Comparison of ENCODE assay signal across 18 cellular contexts in the genomic region with DNA sequence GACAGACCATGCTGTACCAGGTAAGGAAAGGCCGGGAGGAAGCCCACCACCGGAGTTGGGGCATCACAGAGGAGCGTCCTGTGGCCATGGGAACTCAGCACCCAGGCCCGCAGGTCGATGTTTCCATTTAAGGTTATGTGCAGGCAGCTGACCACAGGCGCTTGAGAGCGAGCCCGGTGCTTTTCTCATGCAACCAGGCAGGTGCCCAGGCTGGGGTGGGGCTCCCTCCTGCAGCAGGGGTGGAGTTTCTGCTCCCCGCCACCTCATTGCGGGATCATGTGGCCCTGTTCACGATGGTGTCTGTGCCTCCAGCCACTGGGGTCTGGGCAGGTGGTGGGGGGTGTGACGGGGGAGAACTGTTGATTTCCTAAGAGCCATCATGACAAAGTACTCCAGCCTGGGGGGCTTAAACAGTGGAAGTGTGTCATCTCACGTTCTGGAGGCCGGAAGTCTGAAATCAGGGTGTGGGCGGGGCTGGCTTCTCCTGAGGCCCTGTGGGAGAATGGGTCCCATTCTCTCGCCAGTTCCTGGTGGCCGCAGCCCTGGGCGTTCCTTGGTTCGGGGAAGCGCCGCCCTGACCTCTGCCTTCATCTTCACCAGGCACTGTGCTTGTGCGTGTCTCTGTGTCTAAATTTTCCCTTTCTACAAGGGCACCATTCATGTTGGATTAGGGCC.
DNase-seq lines count a peak whose midpoint lies in the region; ATAC-seq and TF ChIP-seq lines count a peak whose summit lies in the region.
"Had no signal": no experiment of that assay in that cellular context is flagged by ENCODE, and none has a peak within 500 bp of the region (broad histone marks: within the 10 kb centered on the region; RNA-seq: fewer than 3 reads in every experiment).

No MANE protein-coding gene starts in this region.

- peak; percentile 50 for ATAC-seq in WTC11
- ATAC-seq: PC-3 had no signal

- no peak overlapping the region for H2AFZ ChIP-seq in neuronal stem cell (ENCODE audit: low read length)
- H2AFZ ChIP-seq in GM23248 = no peak overlapping the region

- H2BK15ac ChIP-seq in neuronal stem cell (ENCODE audit: low read length) = no peak overlapping the region

- no peak overlapping the region for H4K91ac ChIP-seq in neuronal stem cell (ENCODE audit: low read depth, low read length, poor library complexity)

- H3K4me1 ChIP-seq in iPS-20b (ENCODE audit: insufficient read depth, low read length) = peaks cover 3% of the 10 kb centered on the region; the same call in 1 of the 2 replicates
- peaks cover 0 to 2% of the 10 kb centered on the region in 2 donors for H3K4me1 ChIP-seq in neuronal stem cell (ENCODE audit: control insufficient read depth in 2 of 2, insufficient read depth in 1 of 2, low read depth in 1 of 2, low read length in 2 of 2)
- no peaks in the 10 kb centered on the region for H3K4me1 ChIP-seq in GM23248 (ENCODE audit: insufficient read depth)
- H3K4me1 ChIP-seq: SJCRH30 had no signal

- H3K4me3 Mint-ChIP-seq in WTC11 = no peak overlapping the region
- H3K4me3 Mint-ChIP-seq: B cell; CD4-positive, CD25-positive, alpha-beta regulatory T cell had no signal

- no peaks in the 10 kb centered on the region for H3F3A ChIP-seq in GM23248 (ENCODE audit: insufficient read depth)

- TF ChIP-seq CTCF in WTC11 (IDR thresholded peaks at IDR 0.05) = no peak

- H3K4ac ChIP-seq in neuronal stem cell (ENCODE audit: low read length) = no peak overlapping the region

- no peaks in the 10 kb centered on the region for H3K79me1 ChIP-seq in neuronal stem cell (ENCODE audit: low read depth, low read length)

- CTCF ChIA-PET in WTC11 (lab: Charles Lee) = interaction anchor here (1.9 to 3.5 kb wide), 2 partner anchors 35 to 46 kb away, joined by 8 to 16 read pairs; no protein-coding TSS in a partner anchor

- H3K27ac Mint-ChIP-seq in WTC11 = no peak overlapping the region
- H3K27ac Mint-ChIP-seq: B cell; CD4-positive, CD25-positive, alpha-beta regulatory T cell had no signal

- no peak overlapping the region for H4K8ac ChIP-seq in neuronal stem cell (ENCODE audit: low read depth, low read length)

- H2BK12ac ChIP-seq in neuronal stem cell (ENCODE audit: low read length) = no peak overlapping the region

- peak overlapping the region; percentile 59; the same call in 1 of the 2 replicates for H3K9ac ChIP-seq in iPS-20b (ENCODE audit: low read depth, low read length)
- no peak overlapping the region for H3K9ac ChIP-seq in neuronal stem cell (ENCODE audit: low read depth, low read length, poor library complexity)
- no peak overlapping the region for H3K9ac ChIP-seq in GM23248
- H3K9ac ChIP-seq: KMS-11 had no signal

- H3K4me1 Mint-ChIP-seq in WTC11 = peaks cover 7% of the 10 kb centered on the region; the same call in 1 of the 2 replicates
- H3K4me1 Mint-ChIP-seq: B cell; CD4-positive, CD25-positive, alpha-beta regulatory T cell had no signal

- no peaks in the 10 kb centered on the region for H3K27me3 ChIP-seq in iPS-20b (ENCODE audit: insufficient read depth, low read length)
- H3K27me3 ChIP-seq in neuronal stem cell (ENCODE audit: control insufficient read depth in 3 of 3, insufficient read depth in 3 of 3, low read depth in 1 of 3, low read length in 3 of 3) = peaks cover 0 to 23% (median 0%) of the 10 kb centered on the region in 3 experiments
- peaks cover 24% of the 10 kb centered on the region for H3K27me3 ChIP-seq in GM23248 (replicated peaks; ENCODE audit: insufficient read depth)

- H3K4me2 ChIP-seq in neuronal stem cell (ENCODE audit: insufficient read depth, low read length, poor library complexity, severe bottlenecking) (no peak overlapping the region), GM23248 (ENCODE audit: unreplicated experiment) (no peak overlapping the region)
- H3K4me2 ChIP-seq: KMS-11 had no signal

- in situ Hi-C loops in GM23248 (cut with MboI) = no loop called here

- no peaks in the 10 kb centered on the region for H3K36me3 ChIP-seq in iPS-20b (ENCODE audit: insufficient read depth, low read depth, low read length)
- H3K36me3 ChIP-seq in neuronal stem cell (replicated peaks in 1 of 2; ENCODE audit: control insufficient read depth in 2 of 2, insufficient read depth in 2 of 2, low read length in 2 of 2) = no peaks in the 10 kb centered on the region
- H3K36me3 ChIP-seq in GM23248 (ENCODE audit: low read depth) = no peaks in the 10 kb centered on the region
- H3K36me3 ChIP-seq: SJCRH30 had no signal

- no peaks in the 10 kb centered on the region for H4K20me1 ChIP-seq in GM23248 (ENCODE audit: insufficient read depth)

- H3K4me3 ChIP-seq in iPS-20b (ENCODE audit: low read length) = no peak overlapping the region
- H3K4me3 ChIP-seq in neuronal stem cell (ENCODE audit: low read length in 2 of 2) = no peak overlapping the region
- H3K4me3 ChIP-seq in GM23248 = no peak overlapping the region
- H3K4me3 ChIP-seq: SJCRH30 had no signal

- H3K9me3 ChIP-seq in iPS-20b (ENCODE audit: insufficient read depth, low read depth, low read length) (no peaks in the 10 kb centered on the region), neuronal stem cell (replicated peaks in 1 of 2; ENCODE audit: control insufficient read depth in 2 of 2, insufficient read depth in 1 of 2, low read depth in 1 of 2, low read length in 2 of 2) (no peaks in the 10 kb centered on the region), GM23248 (ENCODE audit: low read depth) (no peaks in the 10 kb centered on the region)

- H3K9me2 ChIP-seq in GM23248 (ENCODE audit: insufficient read depth) = no peaks in the 10 kb centered on the region

- H3K27ac ChIP-seq in iPS-20b (ENCODE audit: low read length) = no peak overlapping the region
- H3K27ac ChIP-seq in neuronal stem cell (replicated peaks; ENCODE audit: low read length) = no peak overlapping the region
- H3K27ac ChIP-seq in GM23248 = no peak overlapping the region
- H3K27ac ChIP-seq: KMS-11, SJCRH30 had no signal

- WGBS in neuronal stem cell (ENCODE audit: extremely low coverage in 2 of 2, insufficient read length in 2 of 2, insufficient replicate concordance in 1 of 2), 2 donors = no CpG with 5 or more reads among the region's 22 CpGs
- WGBS in GM23248 (ENCODE audit: low coverage in 1 of 2, low lambda C conversion rate in 2 of 2, missing lambda C conversion rate in 2 of 2), 2 experiments = 54 to 62% methylated on average over 21 to 22 of the region's 22 CpGs

- no peaks in the 10 kb centered on the region for H3K27me3 Mint-ChIP-seq in WTC11 (ENCODE audit: low read depth)

- no peak overlapping the region for H2BK5ac ChIP-seq in neuronal stem cell (ENCODE audit: low read length)

- no peak overlapping the region for H3K23ac ChIP-seq in neuronal stem cell (ENCODE audit: low read depth, low read length, poor library complexity)

- POLR2A ChIA-PET in WTC11 (lab: Charles Lee) = no interaction called here

- peak overlapping the region; percentile 29 for H2AK5ac ChIP-seq in neuronal stem cell (ENCODE audit: low read depth, low read length)

- no peak overlapping the region for H3K18ac ChIP-seq in neuronal stem cell (ENCODE audit: low read length)

- no peak overlapping the region for H2BK120ac ChIP-seq in neuronal stem cell (ENCODE audit: low read depth, low read length)

- H3K14ac ChIP-seq in neuronal stem cell (ENCODE audit: low read length) = no peak overlapping the region

- no peaks in the 10 kb centered on the region for H3K79me2 ChIP-seq in GM23248 (ENCODE audit: insufficient read depth)

- no peaks in the 10 kb centered on the region for H3K36me3 Mint-ChIP-seq in WTC11
- H3K36me3 Mint-ChIP-seq: CD4-positive, CD25-positive, alpha-beta regulatory T cell had no signal

- H3K9me3 Mint-ChIP-seq in WTC11 = peaks cover 6% of the 10 kb centered on the region

- peak; percentile 32 for DNase-seq in WTC11 (ENCODE audit: low spot score)
- no peak for DNase-seq in neuronal stem cell (ENCODE audit: low spot score)
- DNase-seq in ureter (ENCODE audit: low spot score) = peak; percentile 33
- no peak for DNase-seq in 8988T
- DNase-seq in GM03348 (ENCODE audit: low spot score) = no peak
- DNase-seq in GM23248 = no peak
- DNase-seq: Calu3; CD4-positive, CD25-positive, alpha-beta regulatory T cell; NCI-H1048; NCI-H146; NCI-H2081; NCI-H510A treated with DMSO at 0.1 percent for 48 hours; NCI-H82; PC-3; SJCRH30 had no signal

TF ChIP-seq in WTC11, 78 proteins besides CTCF, POLR2A, EP300 and RAD21:
- TF ChIP-seq FOXP1 (CRISPR knock-in tag; IDR thresholded peaks at IDR 0.05; ENCODE audit: borderline replicate concordance) (no peak), USF2 (CRISPR knock-in tag; IDR thresholded peaks at IDR 0.05) (0 out of 2 replicates have a peak, but pooled peaks have one; percentile 13)
TF ChIP-seq in WTC11: peak in this region for 1.

Comparison
In these comparisons a context has a peak if more than half of its experiments do, and no peak if none do; other contexts are left out.
1. DNase-seq: peak in WTC11 (single experiment) and ureter (single experiment); none in neuronal stem cell (single experiment), 8988T (single experiment), GM03348 (single experiment) and GM23248 (single experiment).